12 cellular contexts compared by ENCODE assay signal in the genomic region with DNA sequence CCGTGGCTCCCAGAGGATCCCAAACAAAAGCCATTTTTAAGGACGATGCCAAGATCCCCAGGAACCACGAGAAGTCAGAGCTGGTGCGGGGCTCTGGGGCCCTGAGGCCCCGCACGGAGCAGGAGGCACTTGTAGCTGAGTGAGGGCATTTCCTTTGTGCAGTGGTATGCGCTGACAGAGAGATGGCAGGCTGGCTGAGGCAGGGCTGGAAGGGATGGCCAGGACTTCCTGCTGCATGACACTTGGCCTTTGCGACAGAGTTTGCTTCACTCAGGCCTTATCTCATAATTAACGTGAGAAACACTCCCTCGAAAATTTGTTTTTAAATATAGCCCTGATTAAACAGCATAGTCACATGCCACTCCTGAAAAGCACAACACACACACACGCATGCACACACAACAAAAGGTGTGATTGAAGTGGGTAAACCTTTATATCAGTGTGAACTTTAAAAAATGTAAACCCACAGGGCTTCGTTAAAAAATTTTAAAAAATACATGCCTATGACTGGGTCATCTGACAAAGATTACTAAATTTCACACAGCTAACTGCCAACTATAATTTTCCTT.
A peak's percentile ranks its signal among the peaks of the same experiment; 100 is the strongest.
DNase-seq lines count a peak whose midpoint lies in the region; ATAC-seq and TF ChIP-seq lines count a peak whose summit lies in the region.
"Had no signal": no experiment of that assay in that cellular context is flagged by ENCODE, and none has a peak within 500 bp of the region (broad histone marks: within the 10 kb centered on the region; RNA-seq: fewer than 3 reads in every experiment).

No MANE protein-coding gene starts in this region.

- peaks cover 62% of the 10 kb centered on the region for H3K4me1 Mint-ChIP-seq in endodermal cell

- no peak for TF ChIP-seq POLR2A in stomach (IDR thresholded peaks at IDR 0.05)

- peak overlapping the region; percentile 60 for H3K4me3 Mint-ChIP-seq in endodermal cell

- WGBS in endodermal cell (ENCODE audit: insufficient coverage in 1 of 2, insufficient read length in 1 of 2), 2 experiments = 31 to 44% methylated on average over 3 to 11 of the region's 12 CpGs
- WGBS in lung, 2 donors = 24 to 33% methylated on average over 12 of the region's 12 CpGs
- WGBS in stomach, 5 donors = 24 to 45% (median 34%) methylated on average over 12 of the region's 12 CpGs

- intact Hi-C loops in stomach (cut with DNase I; ENCODE audit: low total_unique reads) = no loop called here

- ATAC-seq in lung (ENCODE audit: insufficient read depth, low FRiP score) (peak; percentile 60), HG03159 (IDR thresholded peaks at IDR 0.05; ENCODE audit: unreplicated experiment) (no peak), omental fat pad (ENCODE audit: low FRiP score) (no peak)
- ATAC-seq: GM12878 had no signal

- no peak for TF ChIP-seq EP300 in stomach (IDR thresholded peaks at IDR 0.05)

- peak overlapping the region; percentile 73 for H3K4me3 ChIP-seq in endodermal cell (ENCODE audit: low read length)
- H3K4me3 ChIP-seq in lung = no peak overlapping the region
- H3K4me3 ChIP-seq in stomach = no peak overlapping the region
- no peak overlapping the region for H3K4me3 ChIP-seq in effector memory CD4-positive, alpha-beta T cell (ENCODE audit: insufficient read depth, low read depth, low read length, poor library complexity, severe bottlenecking)
- H3K4me3 ChIP-seq: GM12878 had no signal

- H3K27ac ChIP-seq in endodermal cell (ENCODE audit: low read depth, low read length) (peak overlapping the region; percentile 30), lung (ENCODE audit: low read depth in 1 of 2, low read length in 1 of 2) (peak overlapping the region; percentile 2 to 90), stomach (peak overlapping the region in 4 of 5 donors; percentile 48 to 68 (median 68))
- no peak overlapping the region for H3K27ac ChIP-seq in effector memory CD4-positive, alpha-beta T cell (ENCODE audit: insufficient read depth, low read length, poor library complexity, severe bottlenecking)

- H3K27me3 Mint-ChIP-seq in endodermal cell (ENCODE audit: insufficient read depth) = no peaks in the 10 kb centered on the region

- peak; percentile 81 for DNase-seq in endodermal cell
- peak; percentile 35 for DNase-seq in lung (ENCODE audit: low spot score)
- peak; percentile 47 for DNase-seq in stomach
- DNase-seq in omental fat pad (ENCODE audit: low spot score) = no peak
- no peak for DNase-seq in activated CD8-positive, alpha-beta memory T cell treated with anti-CD3 and anti-CD28 coated beads, Interleukin-2, amount 50 U/mL, for 4 hours
- DNase-seq in effector memory CD4-positive, alpha-beta T cell = no peak
- DNase-seq: cerebellar nuclear complex, NCI-H2171 treated with DMSO at 0.1 percent for 48 hours had no signal

- H3K27me3 ChIP-seq in endodermal cell (ENCODE audit: control insufficient read depth, insufficient read depth, low read length, poor library complexity, severe bottlenecking) = no peaks in the 10 kb centered on the region
- H3K27me3 ChIP-seq in lung (ENCODE audit: control insufficient read depth, insufficient read depth) = no peaks in the 10 kb centered on the region
- no peaks in the 10 kb centered on the region for H3K27me3 ChIP-seq in stomach
- H3K27me3 ChIP-seq in effector memory CD4-positive, alpha-beta T cell (replicated peaks; ENCODE audit: control insufficient read depth, insufficient read depth, low read length, poor library complexity, severe bottlenecking) = no peaks in the 10 kb centered on the region

- H3K9me3 Mint-ChIP-seq in endodermal cell = no peaks in the 10 kb centered on the region

- peak overlapping the region; percentile 36 for H3K9ac ChIP-seq in endodermal cell (ENCODE audit: extremely low read depth, low read length, poor library complexity, severe bottlenecking)

- peaks cover 18% of the 10 kb centered on the region for H3K4me1 ChIP-seq in endodermal cell (ENCODE audit: control insufficient read depth, insufficient read depth, low read length)
- peaks cover 4 to 5% of the 10 kb centered on the region in 2 donors for H3K4me1 ChIP-seq in lung (ENCODE audit: control insufficient read depth in 2 of 2, insufficient read depth in 2 of 2, low read length in 2 of 2)
- peaks cover 17 to 59% (median 37%) of the 10 kb centered on the region in 4 donors for H3K4me1 ChIP-seq in stomach
- H3K4me1 ChIP-seq in effector memory CD4-positive, alpha-beta T cell (ENCODE audit: control insufficient read depth, insufficient read depth, low read length, poor library complexity, severe bottlenecking) = no peaks in the 10 kb centered on the region

- peak; percentile 41 for TF ChIP-seq CTCF in endodermal cell (conservative IDR thresholded peaks at IDR 0.05)
- TF ChIP-seq CTCF in lung (IDR thresholded peaks at IDR 0.05; ENCODE audit: control extremely low read depth, extremely low read depth) = no peak
- TF ChIP-seq CTCF in stomach (IDR thresholded peaks at IDR 0.05) = no peak
- no peak for TF ChIP-seq CTCF in omental fat pad (IDR thresholded peaks at IDR 0.05)

- peak overlapping the region; percentile 96 for H3K27ac Mint-ChIP-seq in endodermal cell

- no peaks in the 10 kb centered on the region for H3K36me3 Mint-ChIP-seq in endodermal cell (ENCODE audit: low read depth)

- H3K36me3 ChIP-seq in endodermal cell (ENCODE audit: control insufficient read depth, insufficient read depth, low read length) = no peaks in the 10 kb centered on the region
- no peaks in the 10 kb centered on the region for H3K36me3 ChIP-seq in lung (ENCODE audit: control insufficient read depth in 2 of 2, insufficient read depth in 2 of 2, low read length in 2 of 2)
- H3K36me3 ChIP-seq in stomach = no peaks in the 10 kb centered on the region
- no peaks in the 10 kb centered on the region for H3K36me3 ChIP-seq in effector memory CD4-positive, alpha-beta T cell (ENCODE audit: control insufficient read depth, insufficient read depth, low read length)

- no peaks in the 10 kb centered on the region for H3K9me3 ChIP-seq in endodermal cell (ENCODE audit: control insufficient read depth, low read length)
- H3K9me3 ChIP-seq in lung (ENCODE audit: control insufficient read depth in 2 of 2, insufficient read depth in 1 of 2, low read length in 1 of 2) = no peaks in the 10 kb centered on the region
- H3K9me3 ChIP-seq in stomach = no peaks in the 10 kb centered on the region
- no peaks in the 10 kb centered on the region for H3K9me3 ChIP-seq in effector memory CD4-positive, alpha-beta T cell (ENCODE audit: control insufficient read depth, low read length)
- H3K9me3 ChIP-seq: Caco-2 had no signal

TF ChIP-seq in PFSK-1, 5 proteins besides CTCF, POLR2A, EP300 and RAD21:
- no peak for TF ChIP-seq SIN3A (IDR thresholded peaks at IDR 0.05; ENCODE audit: borderline replicate concordance, insufficient read depth, low read length)
- peak; percentile 47 for TF ChIP-seq FOXP2 (optimal IDR thresholded peaks at IDR 0.05; ENCODE audit: borderline replicate concordance, extremely low read depth, extremely low read length, insufficient read depth)

Comparison
In these comparisons a context has a peak if more than half of its experiments do, and no peak if none do; other contexts are left out.
1. DNase-seq: peak in endodermal cell (single experiment), lung (single experiment) and stomach (single experiment); none in omental fat pad (single experiment), activated CD8-positive, alpha-beta memory T cell treated with anti-CD3 and anti-CD28 coated beads, Interleukin-2, amount 50 U/mL, for 4 hours (single experiment) and effector memory CD4-positive, alpha-beta T cell (0 of 3).